In the genomic region with DNA sequence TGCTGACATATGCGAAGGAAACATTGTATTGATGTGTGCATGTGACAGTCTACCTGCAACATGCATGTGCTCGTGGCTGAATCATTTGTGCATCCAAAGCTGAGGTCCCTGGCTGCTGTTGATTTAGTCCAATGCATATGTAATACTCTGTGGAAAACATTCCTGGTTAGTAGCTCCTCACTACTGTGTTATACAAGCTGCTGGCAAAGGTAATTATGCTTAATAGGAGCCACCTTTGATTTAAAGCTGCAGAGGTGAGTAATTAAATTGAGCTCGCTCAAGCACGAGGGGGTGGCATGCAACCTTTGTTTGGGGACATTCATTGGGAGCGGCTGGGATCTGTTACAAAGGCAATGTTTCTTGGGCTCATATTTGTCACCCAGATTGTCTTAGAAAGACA, we compare ENCODE assay signal across 19 cellular contexts. TPM values are rescaled to one million over a fixed set of nuclear protein-coding genes. Genes with fewer than 3 reads are reported as not detected.
A peak's percentile ranks its signal among the peaks of the same experiment; 100 is the strongest.
DNase-seq lines count a peak whose midpoint lies in the region; ATAC-seq, FAIRE-seq and TF ChIP-seq lines count a peak whose summit lies in the region.
"Had no signal": no experiment of that assay in that cellular context is flagged by ENCODE, and none has a peak within 500 bp of the region (broad histone marks: within the 10 kb centered on the region; RNA-seq: fewer than 3 reads in every experiment).

No MANE protein-coding gene starts in this region.

- BruUV-seq in HepG2 (replicated peaks; lab: Mats Ljungman, UMichigan), result no TSS peak

- TF ChIP-seq CTCF in liver (IDR thresholded peaks at IDR 0.05; ENCODE audit: low read depth, low read length, missing input control) (peak; percentile 0), HepG2 (CRISPR knock-in tag; IDR thresholded peaks at IDR 0.05) (no peak)

- no peak overlapping the region for H3K9ac ChIP-seq in liver (ENCODE audit: low read depth in 1 of 2, low read length in 2 of 2)
- no peak overlapping the region for H3K9ac ChIP-seq in HepG2 (ENCODE audit: insufficient read depth, low read depth, low read length)
- H3K9ac ChIP-seq: BLaER1 treated with 17β-estradiol and CSF1 and Interleukin-3, amounts not matched to agents 10 nM and 100 nM had no signal

- CTCF ChIA-PET in HepG2 (lab: Yijun Ruan, JAX; ENCODE audit: low intra/inter-chr PET ratio, low total read pairs), result no interaction called here
- CTCF ChIA-PET in activated CD4-positive, alpha-beta T cell treated with anti-CD3 and anti-CD28 coated beads for 36 hours (lab: Charles Lee), result no interaction called here

- no peak overlapping the region for H3K27ac Mint-ChIP-seq in activated CD4-positive, alpha-beta T cell treated with anti-CD3 and anti-CD28 coated beads for 36 hours
- H3K27ac Mint-ChIP-seq: HFFc6; T-helper 1 cell treated with Interleukin-12 subunit alpha and Interleukin-12 subunit beta and Interleukin-4 antibody, amounts not matched to agents 30 μg/mL and 1 μg/mL, for 36 hours had no signal

- DNase-seq in HepG2 (ENCODE audit: low spot score), result no peak
- DNase-seq in NCI-H69 (lab: John Stamatoyannopoulos, UW), result peak; percentile 76
- DNase-seq in left kidney (ENCODE audit: low read depth, low spot score), result peak; percentile 59
- DNase-seq in activated CD4-positive, alpha-beta T cell treated with anti-CD3 and anti-CD28 coated beads for 36 hours, result no peak
- no peak for DNase-seq in GM19240 (ENCODE audit: insufficient read length, low spot score)
- DNase-seq in LoVo (ENCODE audit: low spot score), result no peak
- DNase-seq: DMS79 treated with DMSO at 0.1 percent for 48 hours, H7, HFFc6, IMR-90, NCI-H1694 treated with DMSO at 0.1 percent for 48 hours, NCI-H2107, NCI-H226, NCI-H524 treated with DMSO at 0.1 percent for 48 hours, PC-3, RPMI8226 had no signal

- no peaks in the 10 kb centered on the region for H3K27me3 ChIP-seq in liver (ENCODE audit: control insufficient read depth in 4 of 4, insufficient read depth in 4 of 4, low read length in 3 of 4)
- no peaks in the 10 kb centered on the region for H3K27me3 ChIP-seq in HepG2 (ENCODE audit: control insufficient read depth in 1 of 2, insufficient read depth in 2 of 2, low read length in 2 of 2)
- H3K27me3 ChIP-seq: BLaER1 treated with 17β-estradiol and CSF1 and Interleukin-3, amounts not matched to agents 10 nM and 100 nM had no signal

- no peaks in the 10 kb centered on the region for H3K27me3 Mint-ChIP-seq in activated CD4-positive, alpha-beta T cell treated with anti-CD3 and anti-CD28 coated beads for 36 hours

- H3K79me2 ChIP-seq in HepG2 (ENCODE audit: insufficient read depth, low read length), result no peaks in the 10 kb centered on the region

- H2AFZ ChIP-seq in HepG2 (ENCODE audit: low read length), result no peak overlapping the region

- no peaks in the 10 kb centered on the region for H3K9me3 ChIP-seq in liver (ENCODE audit: control insufficient read depth in 4 of 4, low read length in 3 of 4)
- H3K9me3 ChIP-seq in HepG2 (ENCODE audit: low read length), result no peaks in the 10 kb centered on the region
- H3K9me3 ChIP-seq: BLaER1 treated with 17β-estradiol and CSF1 and Interleukin-3, amounts not matched to agents 10 nM and 100 nM had no signal

- H3K27ac ChIP-seq in liver (ENCODE audit: low read depth in 1 of 2, low read length in 2 of 2) (no peak overlapping the region), HepG2 (ENCODE audit: extremely low read length, insufficient read depth, low read length) (no peak overlapping the region)
- H3K27ac ChIP-seq: BLaER1 treated with 17β-estradiol and CSF1 and Interleukin-3, amounts not matched to agents 10 nM and 100 nM had no signal

- no peaks in the 10 kb centered on the region for H3K36me3 ChIP-seq in liver (ENCODE audit: control insufficient read depth in 4 of 4, insufficient read depth in 3 of 4, low read depth in 1 of 4, low read length in 3 of 4)
- H3K36me3 ChIP-seq in HepG2 (replicated peaks in 1 of 2; ENCODE audit: control insufficient read depth in 1 of 2, insufficient read depth in 2 of 2, low read length in 2 of 2), result no peaks in the 10 kb centered on the region
- H3K36me3 ChIP-seq: BLaER1 treated with 17β-estradiol and CSF1 and Interleukin-3, amounts not matched to agents 10 nM and 100 nM had no signal

- H4K20me1 ChIP-seq in HepG2 (ENCODE audit: insufficient read depth, low read length), result no peaks in the 10 kb centered on the region
- H4K20me1 ChIP-seq: BLaER1 treated with 17β-estradiol and CSF1 and Interleukin-3, amounts not matched to agents 10 nM and 100 nM had no signal

- no peak overlapping the region for H3K4me3 Mint-ChIP-seq in activated CD4-positive, alpha-beta T cell treated with anti-CD3 and anti-CD28 coated beads for 36 hours
- H3K4me3 Mint-ChIP-seq: HFFc6; T-helper 1 cell treated with Interleukin-12 subunit alpha and Interleukin-12 subunit beta and Interleukin-4 antibody, amounts not matched to agents 30 μg/mL and 1 μg/mL, for 36 hours had no signal

- ATAC-seq in HepG2, result no peak
- ATAC-seq in activated CD4-positive, alpha-beta T cell treated with anti-CD3 and anti-CD28 coated beads for 36 hours, result no peak
- ATAC-seq: PC-3 had no signal

- no peak for TF ChIP-seq POLR2A in HepG2 (IDR thresholded peaks at IDR 0.05; ENCODE audit: insufficient read depth in 1 of 2, low read depth in 2 of 2, low read length in 2 of 2)

- H3K4me2 ChIP-seq in HepG2 (ENCODE audit: low read depth, low read length), result no peak overlapping the region
- H3K4me2 ChIP-seq: BLaER1 treated with 17β-estradiol and CSF1 and Interleukin-3, amounts not matched to agents 10 nM and 100 nM had no signal

- in situ Hi-C loops in HepG2 (cut with HindIII; ENCODE audit: extremely low pct_ligation_motif_present, low pct_unique_long_range_greater_than_20kb), result no loop called here

- TF ChIP-seq EP300 in HepG2 (IDR thresholded peaks at IDR 0.05; ENCODE audit: low read depth in 2 of 2, low read length in 2 of 2), result no peak
- no peak for TF ChIP-seq EP300 in HepG2 (CRISPR knock-in tag; IDR thresholded peaks at IDR 0.05; ENCODE audit: borderline replicate concordance)

- H3K9me3 Mint-ChIP-seq in activated CD4-positive, alpha-beta T cell treated with anti-CD3 and anti-CD28 coated beads for 36 hours (ENCODE audit: low read depth), result no peaks in the 10 kb centered on the region
- H3K9me3 Mint-ChIP-seq: T-helper 1 cell treated with Interleukin-12 subunit alpha and Interleukin-12 subunit beta and Interleukin-4 antibody, amounts not matched to agents 30 μg/mL and 1 μg/mL, for 36 hours had no signal

- H3K4me1 ChIP-seq in liver (ENCODE audit: control insufficient read depth in 4 of 4, insufficient read depth in 4 of 4, low read length in 3 of 4) (peaks cover 0 to 6% (median 3%) of the 10 kb centered on the region in 4 donors), HepG2 (ENCODE audit: insufficient read depth, low read length) (no peaks in the 10 kb centered on the region)

- POLR2A ChIA-PET in HepG2 (lab: Yijun Ruan, JAX), result no interaction called here
- POLR2A ChIA-PET in activated CD4-positive, alpha-beta T cell treated with anti-CD3 and anti-CD28 coated beads for 36 hours (lab: Charles Lee), result no interaction called here

- TF ChIP-seq RAD21 in liver (IDR thresholded peaks at IDR 0.05) (no peak), HepG2 (CRISPR knock-in tag; IDR thresholded peaks at IDR 0.05) (no peak)

- no peak overlapping the region for H3K4me3 ChIP-seq in liver (ENCODE audit: low read depth in 1 of 3, low read length in 3 of 3)
- no peak overlapping the region for H3K4me3 ChIP-seq in HepG2 (replicated peaks in 1 of 3; ENCODE audit: insufficient read depth in 1 of 3, low read depth in 2 of 3, low read length in 3 of 3)
- H3K4me3 ChIP-seq: BLaER1 treated with 17β-estradiol and CSF1 and Interleukin-3, amounts not matched to agents 10 nM and 100 nM had no signal

- peaks cover 26% of the 10 kb centered on the region for H3K36me3 Mint-ChIP-seq in activated CD4-positive, alpha-beta T cell treated with anti-CD3 and anti-CD28 coated beads for 36 hours (ENCODE audit: low read depth)

- FAIRE-seq in HepG2 (lab: Jason Lieb, UNC), result no peak

- 92% methylated on average over 5 of the region's 5 CpGs for WGBS in liver
- 58% methylated on average over 5 of the region's 5 CpGs for WGBS in HepG2 (ENCODE audit: low lambda C conversion rate)

- peaks cover 79% of the 10 kb centered on the region for H3K4me1 Mint-ChIP-seq in activated CD4-positive, alpha-beta T cell treated with anti-CD3 and anti-CD28 coated beads for 36 hours

- intact Hi-C loops in HepG2 (cut with micrococcal nuclease; ENCODE audit: unreplicated experiment), result no loop called here
- intact Hi-C loops in activated CD4-positive, alpha-beta T cell treated with anti-CD3 and anti-CD28 coated beads for 36 hours (cut with DNase I, micrococcal nuclease), result no loop called here

TF ChIP-seq in liver, 16 proteins besides CTCF, POLR2A, EP300 and RAD21 (continues in another document):
- no peak for TF ChIP-seq GABPA (IDR thresholded peaks at IDR 0.05 in 1 of 2, conservative IDR thresholded peaks at IDR 0.05 in 1 of 2)

RNA-seq across cellular contexts. Expression of a gene that starts 24.6 kb away (rescaled TPM):
- total RNA-seq in liver (10 to 100 TPM in 1 of 2 donors, 1 to 10 TPM in 1; 2.9 to 11.3 TPM), HepG2 (2016; rRNA removed; fragmentation: Illumina TruSeq; extraction: Trizol) (not detected in 2 replicates)
- polyA plus RNA-seq in liver (1 to 10 TPM; 7.6 to 7.9 TPM), HepG2 (2011; rRNA removed) (0.01 and 0.13 TPM in 2 replicates)
- under 0.01 TPM in 1 of 2 replicates, not detected in the other for total RNA-seq in HepG2 (2016; cell fraction: cytosol; rRNA removed; fragmentation: Illumina TruSeq; extraction: Trizol; ENCODE audit: low read depth)
- not detected in 2 replicates for total RNA-seq in HepG2 (2016; cell fraction: insoluble cytoplasmic fraction; rRNA removed; fragmentation: Illumina TruSeq; extraction: Trizol)
- not detected in 2 replicates for total RNA-seq in HepG2 (2016; cell fraction: membrane; rRNA removed; fragmentation: Illumina TruSeq; extraction: Trizol)
- total RNA-seq in HepG2 (2016; cell fraction: nucleus; rRNA removed; fragmentation: Illumina TruSeq; extraction: Trizol), result not detected in 2 replicates
- 0.01 and 0.13 TPM in 2 replicates for polyA plus RNA-seq in HepG2 (2011; cell fraction: cytosol; rRNA removed)
- polyA plus RNA-seq in HepG2 (2011; cell fraction: nucleus; rRNA removed), result 0.13 and 0.55 TPM in 2 replicates
- 0.21 and 0.42 TPM in 2 replicates for polyA plus RNA-seq in HepG2 (2012)
- polyA plus RNA-seq in HepG2 (2016; cell fraction: cytosol; fragmentation: Illumina TruSeq; extraction: Trizol; ENCODE audit: low read depth), result not detected in 2 replicates
- polyA plus RNA-seq in HepG2 (2016; cell fraction: insoluble cytoplasmic fraction; fragmentation: Illumina TruSeq; extraction: Trizol; ENCODE audit: low read depth), result 0.08 TPM in 1 of 2 replicates, not detected in the other
- not detected in 2 replicates for polyA plus RNA-seq in HepG2 (2016; cell fraction: membrane; fragmentation: Illumina TruSeq; extraction: Trizol; ENCODE audit: low read depth)
- not detected in 2 replicates for polyA plus RNA-seq in HepG2 (2016; cell fraction: nucleus; fragmentation: Illumina TruSeq; extraction: Trizol; ENCODE audit: insufficient read depth, low read depth)
- 0.32 and 3.2 TPM in 2 replicates for polyA minus RNA-seq in HepG2 (2011; rRNA and poly(A)+ RNA removed; ENCODE audit: low replicate concordance)
- polyA minus RNA-seq in HepG2 (2011; cell fraction: cytosol; rRNA and poly(A)+ RNA removed), result 0.18 and 0.30 TPM in 2 replicates
- polyA minus RNA-seq in HepG2 (2011; cell fraction: nucleus; rRNA and poly(A)+ RNA removed), result 0.52 and 1.7 TPM in 2 replicates
- 10 to 100 TPM; 25.9 to 43.6 TPM for total RNA-seq in activated CD4-positive, alpha-beta T cell treated with anti-CD3 and anti-CD28 coated beads for 36 hours
- total RNA-seq: HFFc6, PC-3 had no signal

Comparison
In these comparisons a context has a peak if more than half of its experiments do, and no peak if none do; other contexts are left out.
1. DNase-seq: peak in NCI-H69 (single experiment) and left kidney (single experiment); none in HepG2 (single experiment), activated CD4-positive, alpha-beta T cell treated with anti-CD3 and anti-CD28 coated beads for 36 hours (single experiment), GM19240 (single experiment) and LoVo (single experiment).